8 cellular contexts compared by ENCODE assay signal in the genomic region with DNA sequence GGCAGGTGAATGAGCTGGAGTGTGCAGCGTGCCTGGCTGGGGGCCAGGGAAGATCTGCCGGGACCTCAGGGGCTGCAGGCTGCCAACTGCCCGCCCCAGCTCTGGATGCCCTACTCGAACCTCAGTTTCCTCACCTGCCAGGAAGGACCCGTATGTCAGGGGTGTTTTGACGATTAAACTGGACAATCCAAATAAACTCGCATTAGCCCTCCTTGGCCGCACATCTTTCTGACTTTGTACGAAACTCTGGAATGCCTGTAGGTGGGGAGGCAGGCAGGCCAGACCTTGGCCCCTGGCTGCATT. TPM values are rescaled to one million over a fixed set of nuclear protein-coding genes. Genes with fewer than 3 reads are reported as not detected.
DNase-seq lines count a peak whose midpoint lies in the region; ATAC-seq, FAIRE-seq and TF ChIP-seq lines count a peak whose summit lies in the region.
"Had no signal": no experiment of that assay in that cellular context is flagged by ENCODE, and none has a peak within 500 bp of the region (broad histone marks: within the 10 kb centered on the region; RNA-seq: fewer than 3 reads in every experiment).

No MANE protein-coding gene starts in this region.

- H3K4me3 Mint-ChIP-seq in activated T-helper 2 cell treated with anti-CD3 and anti-CD28 coated beads, Interferon-gamma antibody, Interleukin-2, Interleukin-4, amounts not matched to agents 10 μg/mL and 5 μg/mL and 100 μg/mL, durations not matched to agents 14 hours and 24 hours and 36 hours (ENCODE audit: low read depth), result peak overlapping the region; percentile 33

- H3K27ac ChIP-seq in HCT116 (ENCODE audit: low read depth, low read length) (no peak overlapping the region), kidney (ENCODE audit: low read depth in 2 of 2, low read length in 2 of 2) (peak overlapping the region in 1 of 2 donors; percentile 71), skin epidermis (peak overlapping the region in 6 of 21 experiments; percentile 4 to 84 (median 58))

- peaks cover 6% of the 10 kb centered on the region for H3K36me3 Mint-ChIP-seq in activated T-helper 2 cell treated with anti-CD3 and anti-CD28 coated beads, Interferon-gamma antibody, Interleukin-2, Interleukin-4, amounts not matched to agents 10 μg/mL and 5 μg/mL and 100 μg/mL, durations not matched to agents 14 hours and 24 hours and 36 hours (ENCODE audit: low read depth)

- TF ChIP-seq CTCF in HCT116 (IDR thresholded peaks at IDR 0.05 in 2 of 3, conservative IDR thresholded peaks at IDR 0.05 in 1 of 3; ENCODE audit: borderline replicate concordance in 1 of 3, insufficient read depth in 1 of 3, low read depth in 2 of 3, low read length in 2 of 3) (no peak), kidney (IDR thresholded peaks at IDR 0.05; ENCODE audit: borderline replicate concordance, extremely low read depth, insufficient read depth) (no peak)

- no peak for TF ChIP-seq RAD21 in HCT116 (IDR thresholded peaks at IDR 0.05; ENCODE audit: low read depth)

- H3K36me3 ChIP-seq in HCT116 (ENCODE audit: control insufficient read depth in 1 of 2, insufficient read depth in 2 of 2, low read length in 2 of 2) (no peaks in the 10 kb centered on the region), kidney (ENCODE audit: control insufficient read depth in 1 of 2, insufficient read depth in 2 of 2, low read length in 2 of 2) (no peaks in the 10 kb centered on the region)

- no peaks in the 10 kb centered on the region for H3K79me2 ChIP-seq in HCT116 (ENCODE audit: insufficient read depth, low read length)

- POLR2A ChIA-PET in HCT116 (lab: Charles Lee), result no interaction called here

- intact Hi-C loops in HCT116 (cut with micrococcal nuclease) (no loop called here), kidney (cut with DNase I) (no loop called here)
- intact Hi-C loops in activated T-helper 2 cell treated with anti-CD3 and anti-CD28 coated beads, Interferon-gamma antibody, Interleukin-2, Interleukin-4, amounts not matched to agents 10 μg/mL and 5 μg/mL and 100 μg/mL, durations not matched to agents 14 hours and 24 hours and 36 hours (cut with micrococcal nuclease), result no loop called here

- peaks cover 5% of the 10 kb centered on the region for H3K4me1 Mint-ChIP-seq in activated T-helper 2 cell treated with anti-CD3 and anti-CD28 coated beads, Interferon-gamma antibody, Interleukin-2, Interleukin-4, amounts not matched to agents 10 μg/mL and 5 μg/mL and 100 μg/mL, durations not matched to agents 14 hours and 24 hours and 36 hours (ENCODE audit: low read depth)

- H2AFZ ChIP-seq in HCT116 (ENCODE audit: low read depth, low read length, poor library complexity, severe bottlenecking), result no peak overlapping the region

- CTCF ChIA-PET in HCT116 (lab: Charles Lee), result no interaction called here

- H3K9ac ChIP-seq in HCT116 (ENCODE audit: low read length) (no peak overlapping the region), kidney (ENCODE audit: low read length in 2 of 2) (peak overlapping the region in 1 of 2 donors; percentile 35)

- H3K9me2 ChIP-seq in HCT116 (ENCODE audit: insufficient read depth), result no peaks in the 10 kb centered on the region

- DNase-seq in HCT116 (ENCODE audit: low read depth, low spot score), result no peak
- DNase-seq in activated T-helper 2 cell treated with anti-CD3 and anti-CD28 coated beads, Interferon-gamma antibody, Interleukin-2, Interleukin-4, amounts not matched to agents 10 μg/mL and 5 μg/mL and 100 μg/mL, durations not matched to agents 14 hours and 24 hours and 36 hours (ENCODE audit: low spot score), result no peak
- no peak for DNase-seq in kidney
- no peak for DNase-seq in AG08396 (ENCODE audit: low spot score)
- DNase-seq: activated naive CD4-positive, alpha-beta T cell had no signal

- peaks cover 43% of the 10 kb centered on the region for H3K27me3 Mint-ChIP-seq in activated T-helper 2 cell treated with anti-CD3 and anti-CD28 coated beads, Interferon-gamma antibody, Interleukin-2, Interleukin-4, amounts not matched to agents 10 μg/mL and 5 μg/mL and 100 μg/mL, durations not matched to agents 14 hours and 24 hours and 36 hours (ENCODE audit: low read depth)

- no peaks in the 10 kb centered on the region for H3K27me3 ChIP-seq in HCT116 (ENCODE audit: insufficient read depth, low read length)

- H3K4me1 ChIP-seq in HCT116 (ENCODE audit: control insufficient read depth in 1 of 2, insufficient read depth in 2 of 2, low read length in 2 of 2), result peaks cover 0 to 15% of the 10 kb centered on the region in 2 experiments; a peak in 1 of 4 replicates
- no peaks in the 10 kb centered on the region for H3K4me1 ChIP-seq in kidney (ENCODE audit: control insufficient read depth in 1 of 2, insufficient read depth in 1 of 2, low read depth in 1 of 2, low read length in 2 of 2)

- BruUV-seq in HCT116 (replicated peaks; lab: Mats Ljungman, UMichigan), result no TSS peak

- H3K9me3 Mint-ChIP-seq in activated T-helper 2 cell treated with anti-CD3 and anti-CD28 coated beads, Interferon-gamma antibody, Interleukin-2, Interleukin-4, amounts not matched to agents 10 μg/mL and 5 μg/mL and 100 μg/mL, durations not matched to agents 14 hours and 24 hours and 36 hours, result peaks cover 22% of the 10 kb centered on the region

- H3K4me2 ChIP-seq in HCT116 (ENCODE audit: low read length), result peak overlapping the region; percentile 63

- no peaks in the 10 kb centered on the region for H3K9me3 ChIP-seq in HCT116 (ENCODE audit: control insufficient read depth in 1 of 2, insufficient read depth in 1 of 2, low read depth in 1 of 2, low read length in 2 of 2)
- no peaks in the 10 kb centered on the region for H3K9me3 ChIP-seq in kidney (ENCODE audit: control insufficient read depth in 1 of 2, low read length in 2 of 2)

- ATAC-seq in HCT116 (no peak; the same call in 1 of the 2 replicates), HG03196 (IDR thresholded peaks at IDR 0.05; ENCODE audit: unreplicated experiment) (no peak), GM18858 (IDR thresholded peaks at IDR 0.05; ENCODE audit: unreplicated experiment) (no peak)

- RAD21 ChIA-PET in HCT116 (lab: Charles Lee; ENCODE audit: low non-redundant PET in 1 of 2, low total read pairs in 2 of 2, uncharacterized antibody in 2 of 2, unreplicated experiment in 2 of 2), result no interaction called here

- H3K27ac Mint-ChIP-seq in activated T-helper 2 cell treated with anti-CD3 and anti-CD28 coated beads, Interferon-gamma antibody, Interleukin-2, Interleukin-4, amounts not matched to agents 10 μg/mL and 5 μg/mL and 100 μg/mL, durations not matched to agents 14 hours and 24 hours and 36 hours, result no peak overlapping the region

- H4K20me1 ChIP-seq in HCT116 (ENCODE audit: insufficient read depth), result no peaks in the 10 kb centered on the region

- peak overlapping the region in 1 of 2 experiments; percentile 44; a peak in 1 of 4 replicates for H3K4me3 ChIP-seq in HCT116 (replicated peaks in 1 of 2; ENCODE audit: low read depth in 1 of 2, low read length in 2 of 2)
- H3K4me3 ChIP-seq in kidney (ENCODE audit: low read length in 2 of 2), result peak overlapping the region; percentile 55 to 64
- peak overlapping the region in 4 of 7 experiments; percentile 46 to 70 (median 57) for H3K4me3 ChIP-seq in skin epidermis

- FAIRE-seq in kidney (lab: Jason Lieb, UNC), result no peak

- no peak for TF ChIP-seq POLR2A in HCT116 (IDR thresholded peaks at IDR 0.05; ENCODE audit: borderline replicate concordance, extremely low read depth, insufficient read depth, insufficient read length)

TF ChIP-seq in HCT116, 20 proteins besides CTCF, POLR2A, EP300 and RAD21 (continues in another document):
- TF ChIP-seq EZH2 (IDR thresholded peaks at IDR 0.05) (no peak), ZNF274 (IDR thresholded peaks at IDR 0.05; ENCODE audit: low read depth, low read length) (no peak), FOSL1 (IDR thresholded peaks at IDR 0.05; ENCODE audit: low read depth) (no peak), EGR1 (IDR thresholded peaks at IDR 0.05; ENCODE audit: low read depth) (no peak), YY1 (IDR thresholded peaks at IDR 0.05; ENCODE audit: extremely low read depth, insufficient replicate concordance, low read depth, low read length) (no peak)
- TF ChIP-seq, protein P1, sequence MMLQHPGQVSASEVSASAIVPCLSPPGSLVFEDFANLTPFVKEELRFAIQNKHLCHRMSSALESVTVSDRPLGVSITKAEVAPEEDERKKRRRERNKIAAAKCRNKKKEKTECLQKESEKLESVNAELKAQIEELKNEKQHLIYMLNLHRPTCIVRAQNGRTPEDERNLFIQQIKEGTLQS (IDR thresholded peaks at IDR 0.05), result no peak

RNA-seq across cellular contexts. Expression of a gene that starts 8.3 kb away (rescaled TPM):
- total RNA-seq in HCT116 (2021; ENCODE audit: unreplicated experiment) (7.2 TPM), kidney (7.8 TPM)
- 2.1 and 3.0 TPM in 2 replicates for polyA plus RNA-seq in HCT116 (2012)
- total RNA-seq in activated T-helper 2 cell treated with anti-CD3 and anti-CD28 coated beads, Interferon-gamma antibody, Interleukin-2, Interleukin-4, amounts not matched to agents 10 μg/mL and 5 μg/mL and 100 μg/mL, durations not matched to agents 14 hours and 24 hours and 36 hours, result 8.2 and 8.7 TPM in 2 replicates
- 4.2 TPM for polyA plus RNA-seq in kidney (ENCODE audit: insufficient read depth, low read depth, low replicate concordance)

RNA-seq across cellular contexts. Expression of a gene that starts 33.8 kb away (rescaled TPM):
- total RNA-seq in HCT116 (2021; ENCODE audit: unreplicated experiment), result 6.9 TPM
- 1.5 and 2.1 TPM in 2 replicates for polyA plus RNA-seq in HCT116 (2012)
- total RNA-seq in activated T-helper 2 cell treated with anti-CD3 and anti-CD28 coated beads, Interferon-gamma antibody, Interleukin-2, Interleukin-4, amounts not matched to agents 10 μg/mL and 5 μg/mL and 100 μg/mL, durations not matched to agents 14 hours and 24 hours and 36 hours, result 2.3 and 3.0 TPM in 2 replicates
- total RNA-seq in kidney, result 2.9 TPM
- polyA plus RNA-seq in kidney (ENCODE audit: insufficient read depth, low read depth, low replicate concordance), result 2.0 TPM

RNA-seq across cellular contexts. Expression of a gene that starts 59.4 kb away (rescaled TPM):
- 16.3 TPM for total RNA-seq in HCT116 (2021; ENCODE audit: unreplicated experiment)
- 1.6 and 3.1 TPM in 2 replicates for polyA plus RNA-seq in HCT116 (2012)
- 14.0 and 16.9 TPM in 2 replicates for total RNA-seq in activated T-helper 2 cell treated with anti-CD3 and anti-CD28 coated beads, Interferon-gamma antibody, Interleukin-2, Interleukin-4, amounts not matched to agents 10 μg/mL and 5 μg/mL and 100 μg/mL, durations not matched to agents 14 hours and 24 hours and 36 hours
- total RNA-seq in kidney, result 45.7 TPM
- 2.5 TPM for polyA plus RNA-seq in kidney (ENCODE audit: insufficient read depth, low read depth, low replicate concordance)
